8 cellular contexts compared by ENCODE assay signal in the genomic region with DNA sequence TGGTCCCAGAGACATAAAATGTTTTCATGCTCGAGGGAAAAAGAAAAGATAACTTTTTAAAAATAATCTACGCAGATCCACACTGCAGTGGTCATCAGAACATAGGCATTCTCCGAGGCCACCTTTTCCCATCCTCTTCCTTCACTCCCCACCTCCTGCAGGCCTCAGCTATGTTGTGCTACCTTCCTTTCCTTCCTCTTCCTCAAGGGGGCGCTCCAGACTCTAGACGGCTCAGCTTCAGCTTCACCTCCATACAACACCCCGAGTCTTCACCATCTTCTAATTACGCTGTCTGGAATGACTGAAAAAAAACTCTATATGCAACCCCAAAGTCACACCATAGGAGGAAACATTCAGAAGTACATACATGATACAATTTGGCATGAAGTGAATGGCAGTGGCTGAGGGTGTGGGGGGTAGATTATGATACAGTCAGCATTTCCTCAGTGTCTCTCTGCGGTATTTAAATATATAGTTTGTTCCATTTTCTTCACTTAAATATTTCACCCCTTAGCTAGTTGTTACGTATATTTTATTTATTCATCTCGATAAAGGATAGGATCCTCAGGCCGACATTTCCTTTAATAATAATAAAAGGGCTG.
DNase-seq lines count a peak whose midpoint lies in the region; ATAC-seq and TF ChIP-seq lines count a peak whose summit lies in the region.

No MANE protein-coding gene starts in this region.

- no peaks in the 10 kb centered on the region for H3K27me3 ChIP-seq in CD4-positive, CD25-positive, alpha-beta regulatory T cell (ENCODE audit: control insufficient read depth, insufficient read depth, low read length)

- peak; percentile 81 for TF ChIP-seq CTCF in progenitor cell of endocrine pancreas (IDR thresholded peaks at IDR 0.05; ENCODE audit: unreplicated experiment)

- peak in 1 of 2 donors; percentile 42 for ATAC-seq in CD4-positive, CD25-positive, alpha-beta regulatory T cell (ENCODE audit: low read depth in 2 of 2)
- peak; percentile 94 for ATAC-seq in GM19351 (IDR thresholded peaks at IDR 0.05; ENCODE audit: unreplicated experiment)
- peak; percentile 96 for ATAC-seq in HG03354 (IDR thresholded peaks at IDR 0.05; ENCODE audit: poor library complexity, severe bottlenecking, unreplicated experiment)

- peaks cover 4% of the 10 kb centered on the region for H3K27me3 Mint-ChIP-seq in CD4-positive, CD25-positive, alpha-beta regulatory T cell
- no peaks in the 10 kb centered on the region for H3K27me3 Mint-ChIP-seq in progenitor cell of endocrine pancreas

- H3K9me3 Mint-ChIP-seq in CD4-positive, CD25-positive, alpha-beta regulatory T cell: peaks cover 0 to 1% (median 0%) of the 10 kb centered on the region in 7 donors
- H3K9me3 Mint-ChIP-seq in progenitor cell of endocrine pancreas (ENCODE audit: low read depth): no peaks in the 10 kb centered on the region

- no peak overlapping the region for H3K27ac Mint-ChIP-seq in CD4-positive, CD25-positive, alpha-beta regulatory T cell
- no peak overlapping the region for H3K27ac Mint-ChIP-seq in progenitor cell of endocrine pancreas

- no peaks in the 10 kb centered on the region for H3K36me3 Mint-ChIP-seq in CD4-positive, CD25-positive, alpha-beta regulatory T cell
- no peaks in the 10 kb centered on the region for H3K36me3 Mint-ChIP-seq in progenitor cell of endocrine pancreas (ENCODE audit: insufficient read depth)

- H3K4me3 Mint-ChIP-seq in CD4-positive, CD25-positive, alpha-beta regulatory T cell: no peak overlapping the region
- no peak overlapping the region for H3K4me3 Mint-ChIP-seq in progenitor cell of endocrine pancreas (ENCODE audit: low read depth)

- H3K36me3 ChIP-seq in CD4-positive, CD25-positive, alpha-beta regulatory T cell (ENCODE audit: control insufficient read depth, insufficient read depth, low read length): no peaks in the 10 kb centered on the region

- no peaks in the 10 kb centered on the region for H3K4me1 Mint-ChIP-seq in CD4-positive, CD25-positive, alpha-beta regulatory T cell
- H3K4me1 Mint-ChIP-seq in progenitor cell of endocrine pancreas (ENCODE audit: low read depth): no peaks in the 10 kb centered on the region

- no peaks in the 10 kb centered on the region for H3K4me1 ChIP-seq in CD4-positive, CD25-positive, alpha-beta regulatory T cell (ENCODE audit: control insufficient read depth, insufficient read depth, low read length, poor library complexity, severe bottlenecking)

- H3K27ac ChIP-seq in CD4-positive, CD25-positive, alpha-beta regulatory T cell (ENCODE audit: insufficient read depth, low read length, poor library complexity, severe bottlenecking): no peak overlapping the region

- peak in 2 of 3 donors; percentile 8 to 51 for DNase-seq in CD4-positive, CD25-positive, alpha-beta regulatory T cell
- peak; percentile 30 to 40 for DNase-seq in NOMO-1 (lab: John Stamatoyannopoulos, UW; ENCODE audit: unreplicated experiment in 2 of 2)
- peak; percentile 38 for DNase-seq in activated T-cell treated with anti-CD3 and anti-CD28 coated beads for 4 hours
- DNase-seq in fibroblast of the conjunctiva (ENCODE audit: low read depth): peak; percentile 35
- peak; percentile 50 for DNase-seq in progenitor cell of endocrine pancreas (ENCODE audit: low spot score, unreplicated experiment)
- DNase-seq in occipital lobe (lab: John Stamatoyannopoulos, UW): no peak

- no peaks in the 10 kb centered on the region for H3K9me3 ChIP-seq in CD4-positive, CD25-positive, alpha-beta regulatory T cell (ENCODE audit: control insufficient read depth in 2 of 2, low read length in 2 of 2)

- H3K4me3 ChIP-seq in CD4-positive, CD25-positive, alpha-beta regulatory T cell (ENCODE audit: low read depth, low read length): no peak overlapping the region
